9 cellular contexts compared by ENCODE assay signal in the genomic region with DNA sequence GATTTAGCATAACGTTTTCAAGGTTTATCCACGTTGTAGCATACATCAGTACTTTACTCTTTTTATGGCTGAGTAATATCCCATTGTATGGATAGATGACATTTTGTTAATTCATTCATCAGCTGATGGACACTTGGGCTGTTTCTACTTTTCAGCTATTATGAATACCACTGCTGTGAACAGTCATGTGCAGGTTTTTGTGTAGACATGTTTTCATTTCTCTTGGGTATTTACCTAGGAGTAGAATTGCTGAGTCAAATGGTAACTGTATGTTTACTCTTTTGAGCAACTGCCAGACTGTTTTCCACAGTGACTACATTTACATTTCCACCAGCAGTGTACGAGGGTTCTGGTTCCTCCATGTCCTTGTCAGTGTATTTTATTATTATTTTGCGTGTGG. TPM values are rescaled to one million over a fixed set of nuclear protein-coding genes. Genes with fewer than 3 reads are reported as not detected.
DNase-seq lines count a peak whose midpoint lies in the region; ATAC-seq and TF ChIP-seq lines count a peak whose summit lies in the region.
"Had no signal": no experiment of that assay in that cellular context is flagged by ENCODE, and none has a peak within 500 bp of the region (broad histone marks: within the 10 kb centered on the region; RNA-seq: fewer than 3 reads in every experiment).

No MANE protein-coding gene starts in this region.

- H3K36me3 ChIP-seq in Peyer's patch, result peaks cover 0 to 51% (median 0%) of the 10 kb centered on the region in 3 donors

- ATAC-seq in GM18502 (IDR thresholded peaks at IDR 0.05; ENCODE audit: poor library complexity, unreplicated experiment) (peak; percentile 52), GM21723 (IDR thresholded peaks at IDR 0.05; ENCODE audit: unreplicated experiment) (peak; percentile 66), foreskin keratinocyte (peak; percentile 47)
- ATAC-seq: right cardiac atrium had no signal

- no peak overlapping the region for H3K4me3 ChIP-seq in Peyer's patch

- DNase-seq in NCI-H345 treated with DMSO at 0.1 percent for 48 hours (lab: John Stamatoyannopoulos, UW; ENCODE audit: unreplicated experiment) (peak; percentile 27), foreskin keratinocyte (peak; percentile 59 to 70), GDM1 (lab: John Stamatoyannopoulos, UW) (no peak), Peyer's patch (no peak), middle frontal gyrus (ENCODE audit: extremely low spot score, low spot score) (no peak)
- DNase-seq: NCI-H1048, right cardiac atrium had no signal

- H3K9me3 ChIP-seq in Peyer's patch, result no peaks in the 10 kb centered on the region

- H3K4me1 ChIP-seq in foreskin keratinocyte, result no peaks in the 10 kb centered on the region
- H3K4me1 ChIP-seq in Peyer's patch, result no peaks in the 10 kb centered on the region

- H3K27ac ChIP-seq in foreskin keratinocyte (no peak overlapping the region), Peyer's patch (no peak overlapping the region)

- no peaks in the 10 kb centered on the region for H3K27me3 ChIP-seq in foreskin keratinocyte
- no peaks in the 10 kb centered on the region for H3K27me3 ChIP-seq in Peyer's patch

- TF ChIP-seq CTCF in foreskin keratinocyte (conservative IDR thresholded peaks at IDR 0.05) (no peak), Peyer's patch (IDR thresholded peaks at IDR 0.05) (no peak)

- no peak for TF ChIP-seq POLR2A in Peyer's patch (IDR thresholded peaks at IDR 0.05)

RNA-seq across cellular contexts. Expression of a gene that starts 33.9 kb away (rescaled TPM):
- total RNA-seq in foreskin keratinocyte (107 and 119 TPM in 2 replicates), Peyer's patch (100 to 1,000 TPM in 2 of 4 donors, 10 to 100 TPM in 2; 77.3 to 143 (median 101) TPM)
- 116 and 118 TPM in 2 replicates for polyA plus RNA-seq in foreskin keratinocyte

Comparison
In these comparisons a context has a peak if more than half of its experiments do, and no peak if none do; other contexts are left out.
1. DNase-seq: peak in NCI-H345 treated with DMSO at 0.1 percent for 48 hours (single experiment) and foreskin keratinocyte (2 of 2); none in GDM1 (single experiment), Peyer's patch (0 of 3) and middle frontal gyrus (single experiment).
2. Peak in every context shown above with its lines, with median percentiles within 50 percentile points of each other: ATAC-seq.